ENCODE assay signal across 9 cellular contexts in the genomic region with DNA sequence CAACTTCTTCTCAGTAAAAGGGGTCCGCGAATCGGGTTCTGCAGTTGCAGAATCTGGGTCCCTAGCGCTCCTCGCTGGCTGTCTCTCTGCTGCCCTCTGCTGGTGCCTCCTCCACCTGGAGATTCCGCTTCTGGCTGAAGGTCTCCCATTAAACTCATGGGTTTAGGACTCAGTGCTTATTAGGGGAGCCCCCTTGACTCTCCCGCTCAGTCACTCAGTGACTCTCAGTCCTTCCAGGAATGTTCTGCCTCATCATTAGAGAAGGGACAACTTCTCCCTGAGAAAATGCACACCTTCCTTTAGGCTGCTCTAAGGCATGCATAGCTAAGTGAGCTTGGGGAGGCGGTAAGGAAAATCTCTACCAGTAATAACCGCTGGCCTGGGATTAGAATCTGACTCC. TPM values are rescaled to one million over a fixed set of nuclear protein-coding genes. Genes with fewer than 3 reads are reported as not detected.
A peak's percentile ranks its signal among the peaks of the same experiment; 100 is the strongest.
DNase-seq lines count a peak whose midpoint lies in the region; ATAC-seq, FAIRE-seq and TF ChIP-seq lines count a peak whose summit lies in the region.
"Had no signal": no experiment of that assay in that cellular context is flagged by ENCODE, and none has a peak within 500 bp of the region (broad histone marks: within the 10 kb centered on the region; RNA-seq: fewer than 3 reads in every experiment).

No MANE protein-coding gene starts in this region.

- WGBS in ovary, 3 donors: 30 to 43% (median 32%) methylated on average over 9 of the region's 9 CpGs

- DNase-seq in Daoy (ENCODE audit: low read depth) (peak; percentile 77), RCC 7860 (ENCODE audit: low spot score) (peak; percentile 34), frontal cortex (ENCODE audit: low spot score in 2 of 2) (peak; percentile 75 to 85), ovary (peak; percentile 72 to 87 (median 83)), ureter (ENCODE audit: low spot score) (peak; percentile 72)
- DNase-seq in activated T-helper 1 cell treated with anti-CD3 and anti-CD28 coated beads, Interleukin-12 subunit alpha, Interleukin-12 subunit beta, Interleukin-2, Interleukin-4 antibody, amounts not matched to agents 30 ng/mL and 10 ng/mL and 1 ng/mL, durations not matched to agents 14 hours and 24 hours and 36 hours (ENCODE audit: low spot score): peak; percentile 48

- H3K9me3 Mint-ChIP-seq in activated T-helper 1 cell treated with anti-CD3 and anti-CD28 coated beads, Interleukin-12 subunit alpha, Interleukin-12 subunit beta, Interleukin-2, Interleukin-4 antibody, amounts not matched to agents 30 ng/mL and 10 ng/mL and 1 ng/mL, durations not matched to agents 14 hours and 24 hours and 36 hours: no peaks in the 10 kb centered on the region

- ATAC-seq in HG02885 (IDR thresholded peaks at IDR 0.05; ENCODE audit: poor library complexity, unreplicated experiment) (peak; percentile 47), GM19452 (IDR thresholded peaks at IDR 0.05; ENCODE audit: unreplicated experiment) (no peak)

- intact Hi-C loops in activated T-helper 1 cell treated with anti-CD3 and anti-CD28 coated beads, Interleukin-12 subunit alpha, Interleukin-12 subunit beta, Interleukin-2, Interleukin-4 antibody, amounts not matched to agents 30 ng/mL and 10 ng/mL and 1 ng/mL, durations not matched to agents 14 hours and 24 hours and 36 hours (cut with micrococcal nuclease): loop anchor here (1.0 kb wide), 3 partner anchors 11 to 679 kb away; no protein-coding TSS in a partner anchor
- intact Hi-C loops in ovary (cut with DNase I): loop anchor here in 1 of 4 donors (5.0 kb wide), 1 partner anchor 58 kb away; no protein-coding TSS in a partner anchor

- H3K27me3 ChIP-seq in ovary: no peaks in the 10 kb centered on the region

- no peak overlapping the region for H3K4me3 ChIP-seq in ovary

- no peak for TF ChIP-seq POLR2A in ovary (IDR thresholded peaks at IDR 0.05)

- peaks cover 15% of the 10 kb centered on the region for H3K27me3 Mint-ChIP-seq in activated T-helper 1 cell treated with anti-CD3 and anti-CD28 coated beads, Interleukin-12 subunit alpha, Interleukin-12 subunit beta, Interleukin-2, Interleukin-4 antibody, amounts not matched to agents 30 ng/mL and 10 ng/mL and 1 ng/mL, durations not matched to agents 14 hours and 24 hours and 36 hours (ENCODE audit: insufficient read depth)

- H3K36me3 Mint-ChIP-seq in activated T-helper 1 cell treated with anti-CD3 and anti-CD28 coated beads, Interleukin-12 subunit alpha, Interleukin-12 subunit beta, Interleukin-2, Interleukin-4 antibody, amounts not matched to agents 30 ng/mL and 10 ng/mL and 1 ng/mL, durations not matched to agents 14 hours and 24 hours and 36 hours (ENCODE audit: low read depth): no peaks in the 10 kb centered on the region

- no peak for TF ChIP-seq EP300 in ovary (IDR thresholded peaks at IDR 0.05)

- no peak overlapping the region for H3K4me3 Mint-ChIP-seq in activated T-helper 1 cell treated with anti-CD3 and anti-CD28 coated beads, Interleukin-12 subunit alpha, Interleukin-12 subunit beta, Interleukin-2, Interleukin-4 antibody, amounts not matched to agents 30 ng/mL and 10 ng/mL and 1 ng/mL, durations not matched to agents 14 hours and 24 hours and 36 hours

- FAIRE-seq in RCC 7860 (lab: Jason Lieb, UNC) (no peak), frontal cortex (lab: Jason Lieb, UNC) (no peak)

- peak; percentile 54 to 79 (median 72) for TF ChIP-seq CTCF in ovary (IDR thresholded peaks at IDR 0.05)

- H3K4me1 ChIP-seq in ovary (ENCODE audit: insufficient read depth): no peaks in the 10 kb centered on the region

- H3K9me3 ChIP-seq in ovary: no peaks in the 10 kb centered on the region

- H3K27ac Mint-ChIP-seq in activated T-helper 1 cell treated with anti-CD3 and anti-CD28 coated beads, Interleukin-12 subunit alpha, Interleukin-12 subunit beta, Interleukin-2, Interleukin-4 antibody, amounts not matched to agents 30 ng/mL and 10 ng/mL and 1 ng/mL, durations not matched to agents 14 hours and 24 hours and 36 hours: no peak overlapping the region

- H3K4me1 Mint-ChIP-seq in activated T-helper 1 cell treated with anti-CD3 and anti-CD28 coated beads, Interleukin-12 subunit alpha, Interleukin-12 subunit beta, Interleukin-2, Interleukin-4 antibody, amounts not matched to agents 30 ng/mL and 10 ng/mL and 1 ng/mL, durations not matched to agents 14 hours and 24 hours and 36 hours (ENCODE audit: low read depth): peaks cover 7% of the 10 kb centered on the region

- H3K36me3 ChIP-seq in ovary: no peaks in the 10 kb centered on the region

- H3K27ac ChIP-seq in ovary: no peak overlapping the region

RNA-seq across cellular contexts. Expression of a gene that starts 7.1 kb away (rescaled TPM):
- total RNA-seq in Daoy (2014; rRNA removed; shearing (Covaris generic)): not detected in 2 replicates
- total RNA-seq in activated T-helper 1 cell treated with anti-CD3 and anti-CD28 coated beads, Interleukin-12 subunit alpha, Interleukin-12 subunit beta, Interleukin-2, Interleukin-4 antibody, amounts not matched to agents 30 ng/mL and 10 ng/mL and 1 ng/mL, durations not matched to agents 14 hours and 24 hours and 36 hours: not detected in 2 replicates
- not detected for total RNA-seq in frontal cortex
- under 1 TPM in 1 of 7 donors, not detected in 6; 0.18 TPM for total RNA-seq in ovary
- polyA plus RNA-seq in ovary: 1 to 10 TPM in 1 of 2 donors, not detected in 1; 1.6 TPM
- not detected for total RNA-seq in ureter
- total RNA-seq: dermis microvascular lymphatic vessel endothelial cell had no signal

RNA-seq across cellular contexts. Expression of a gene that starts 25.5 kb away (rescaled TPM):
- 2.0 and 2.9 TPM in 2 replicates for total RNA-seq in Daoy (2014; rRNA removed; shearing (Covaris generic))
- total RNA-seq in activated T-helper 1 cell treated with anti-CD3 and anti-CD28 coated beads, Interleukin-12 subunit alpha, Interleukin-12 subunit beta, Interleukin-2, Interleukin-4 antibody, amounts not matched to agents 30 ng/mL and 10 ng/mL and 1 ng/mL, durations not matched to agents 14 hours and 24 hours and 36 hours: not detected in 2 replicates
- not detected for total RNA-seq in frontal cortex
- total RNA-seq in ovary: under 1 TPM in 6 of 7 donors, not detected in 1; 0.05 to 0.45 (median 0.19) TPM
- polyA plus RNA-seq in ovary: 1 to 10 TPM in 1 of 2 donors, under 1 TPM in 1; 0.10 to 2.5 TPM
- total RNA-seq in ureter: 0.29 TPM

RNA-seq across cellular contexts. Expression of a gene that starts 55.1 kb away (rescaled TPM):
- total RNA-seq in Daoy (2014; rRNA removed; shearing (Covaris generic)): not detected in 2 replicates
- 0.27 and 0.31 TPM in 2 replicates for total RNA-seq in activated T-helper 1 cell treated with anti-CD3 and anti-CD28 coated beads, Interleukin-12 subunit alpha, Interleukin-12 subunit beta, Interleukin-2, Interleukin-4 antibody, amounts not matched to agents 30 ng/mL and 10 ng/mL and 1 ng/mL, durations not matched to agents 14 hours and 24 hours and 36 hours
- total RNA-seq in frontal cortex (not detected), ovary (1 to 10 TPM in 1 of 7 donors, under 1 TPM in 5, not detected in 1; 0.13 to 1.1 (median 0.41) TPM), ureter (0.21 TPM)
- polyA plus RNA-seq in ovary: under 1 TPM; 0.25 to 0.46 TPM
